In genomic region chr5:152638996-152639552, GRCh38 we compare ENCODE assay signal across 16 cellular contexts.
"Had no signal": no experiment of that assay in that cellular context is flagged by ENCODE, and none has a peak within 500 bp of the region (broad histone marks: within the 10 kb centered on the region; RNA-seq: fewer than 3 reads in every experiment).

No MANE protein-coding gene starts in this region.

- H3K27me3 ChIP-seq: breast epithelium, pancreas, transverse colon had no signal

- H3K27ac ChIP-seq: breast epithelium, pancreas, skin epidermis, transverse colon had no signal

- H3K36me3 ChIP-seq: breast epithelium, pancreas, transverse colon had no signal

- DNase-seq: activated CD4-positive, alpha-beta T cell treated with anti-CD3 and anti-CD28 coated beads, Interleukin-2, amount 10 ng/mL, durations not matched to agents 7 days and 5 days; activated CD8-positive, alpha-beta memory T cell treated with anti-CD3 and anti-CD28 coated beads for 24 hours; activated naive CD4-positive, alpha-beta T cell; activated naive CD8-positive, alpha-beta T cell treated with anti-CD3 and anti-CD28 coated beads, Interleukin-2, amount 10 ng/mL, durations not matched to agents 7 days and 5 days; hippocampal formation; kidney; midbrain; naive thymus-derived CD4-positive, alpha-beta T cell; pancreas; stimulated activated CD4-positive, alpha-beta T cell treated with anti-CD3 and anti-CD28 coated beads, Interleukin-15, amount 100 ng/mL, for 24 hours; stimulated activated CD4-positive, alpha-beta T cell treated with anti-CD3 and anti-CD28 coated beads, Interleukin-4, amount 100 ng/mL, for 1 hour; stimulated activated naive B cell treated with anti-CD40 and anti-IgM and Interleukin-4, amounts not matched to agents 10 μg/mL and 1 μg/mL and 100 μg/mL, for 72 hours; T-helper 17 cell; transverse colon had no signal

- H3K4me3 ChIP-seq: breast epithelium, pancreas, skin epidermis, transverse colon had no signal

- H3K9me3 ChIP-seq: breast epithelium, pancreas, transverse colon had no signal

- H3K4me1 ChIP-seq: breast epithelium, pancreas had no signal

- ATAC-seq: naive thymus-derived CD4-positive, alpha-beta T cell; pancreas; stimulated activated naive B cell treated with anti-CD40 and anti-IgM and Interleukin-4, amounts not matched to agents 10 μg/mL and 1 μg/mL and 100 μg/mL, for 72 hours; T-helper 17 cell had no signal
